In genomic region chr2:205706769-205707375, GRCh38 we compare ENCODE assay signal across 8 cellular contexts. TPM values are rescaled to one million over a fixed set of nuclear protein-coding genes. Genes with fewer than 3 reads are reported as not detected.
A peak's percentile ranks its signal among the peaks of the same experiment; 100 is the strongest.
DNase-seq lines count a peak whose midpoint lies in the region; ATAC-seq and TF ChIP-seq lines count a peak whose summit lies in the region.

No MANE protein-coding gene starts in this region.

- DNase-seq in NCI-H2171 treated with DMSO at 0.1 percent for 48 hours (lab: John Stamatoyannopoulos, UW) (peak; percentile 23), NCI-H2171 (lab: John Stamatoyannopoulos, UW) (no peak), Karpas-422 (peak; percentile 91), fibroblast of the aortic adventitia (ENCODE audit: low read depth) (peak; percentile 75), trophoblast cell (peak; percentile 39), LoVo (ENCODE audit: low spot score) (no peak)
- DNase-seq in activated CD4-positive, alpha-beta T cell treated with anti-CD3 and anti-CD28 coated beads for 4 hours, result peak; percentile 18 to 35

- H3K14ac ChIP-seq in trophoblast cell (ENCODE audit: low read length), result no peak overlapping the region

- no peaks in the 10 kb centered on the region for H3K9me3 ChIP-seq in Karpas-422 (ENCODE audit: low read length)
- no peaks in the 10 kb centered on the region for H3K9me3 ChIP-seq in trophoblast cell (ENCODE audit: insufficient read depth, low read depth, low read length)

- peak overlapping the region; percentile 63 for H3K4me2 ChIP-seq in Karpas-422 (ENCODE audit: low read depth, low read length, poor library complexity, severe bottlenecking)
- no peak overlapping the region for H3K4me2 ChIP-seq in trophoblast cell (ENCODE audit: low read length)

- no peaks in the 10 kb centered on the region for H3K79me2 ChIP-seq in Karpas-422 (ENCODE audit: low read length)
- H3K79me2 ChIP-seq in trophoblast cell (ENCODE audit: control insufficient read depth, insufficient read depth, low read length, poor library complexity), result no peaks in the 10 kb centered on the region

- H2BK5ac ChIP-seq in trophoblast cell (ENCODE audit: low read depth, low read length, poor library complexity), result no peak overlapping the region

- H3K18ac ChIP-seq in trophoblast cell (ENCODE audit: low read length), result peak overlapping the region; percentile 14

- no peak overlapping the region for H2AK5ac ChIP-seq in trophoblast cell (ENCODE audit: low read length)

- H4K20me1 ChIP-seq in Karpas-422 (ENCODE audit: insufficient read depth, low read depth, low read length), result no peaks in the 10 kb centered on the region

- H3K9ac ChIP-seq in Karpas-422 (ENCODE audit: low read length) (peak overlapping the region; percentile 59), trophoblast cell (ENCODE audit: low read length) (no peak overlapping the region)

- no peak overlapping the region for H3K4ac ChIP-seq in trophoblast cell (ENCODE audit: low read depth, low read length)

- ATAC-seq in GM21717 (IDR thresholded peaks at IDR 0.05; ENCODE audit: unreplicated experiment), result peak; percentile 97

- peaks cover 22% of the 10 kb centered on the region for H3K4me1 ChIP-seq in Karpas-422 (ENCODE audit: low read length)
- H3K4me1 ChIP-seq in trophoblast cell (ENCODE audit: control insufficient read depth in 1 of 2, insufficient read depth in 2 of 2, low read length in 2 of 2), result peaks cover 3 to 30% of the 10 kb centered on the region in 2 experiments

- H3K4me3 ChIP-seq in Karpas-422 (ENCODE audit: low read length) (0 out of 2 replicates have a peak overlapping the region, but pooled peaks have one; percentile 24), fibroblast of the aortic adventitia (ENCODE audit: low read depth, low read length) (no peak overlapping the region), trophoblast cell (ENCODE audit: low read depth, low read length) (no peak overlapping the region)

- H2BK12ac ChIP-seq in trophoblast cell (ENCODE audit: low read length), result no peak overlapping the region

- H3K27me3 ChIP-seq in Karpas-422 (ENCODE audit: low read length) (no peaks in the 10 kb centered on the region), trophoblast cell (ENCODE audit: insufficient read depth, low read length) (no peaks in the 10 kb centered on the region)

- H2BK120ac ChIP-seq in trophoblast cell (ENCODE audit: insufficient read depth, low read length, poor library complexity), result no peak overlapping the region

- no peak for TF ChIP-seq CTCF in fibroblast of the aortic adventitia (IDR thresholded peaks at IDR 0.05; ENCODE audit: insufficient read depth, low read length)

- no peak overlapping the region for H3K23ac ChIP-seq in trophoblast cell (ENCODE audit: low read length)

- H3K36me3 ChIP-seq in Karpas-422 (ENCODE audit: insufficient read depth, low read length) (no peaks in the 10 kb centered on the region), trophoblast cell (ENCODE audit: control insufficient read depth in 1 of 2, insufficient read depth in 2 of 2, low read length in 2 of 2) (peaks cover 0 to 2% of the 10 kb centered on the region in 2 experiments)

- H4K12ac ChIP-seq in trophoblast cell (ENCODE audit: low read depth, low read length), result no peak overlapping the region

- no CpG with 5 or more reads among the region's 10 CpGs for WGBS in trophoblast cell (ENCODE audit: extremely low coverage, insufficient coverage, insufficient read length)

- no peaks in the 10 kb centered on the region for H3K9me2 ChIP-seq in Karpas-422 (replicated peaks; ENCODE audit: insufficient read depth, low read length)

- H2AFZ ChIP-seq in Karpas-422 (ENCODE audit: low read length) (peak overlapping the region; percentile 93), trophoblast cell (ENCODE audit: insufficient read depth, low read length, poor library complexity) (no peak overlapping the region)

- peaks cover 3% of the 10 kb centered on the region for H3K79me1 ChIP-seq in trophoblast cell (ENCODE audit: low read length)

- peak overlapping the region; percentile 92 for H3K27ac ChIP-seq in Karpas-422 (ENCODE audit: low read length)
- H3K27ac ChIP-seq in trophoblast cell (ENCODE audit: low read depth, low read length), result no peak overlapping the region

- H4K91ac ChIP-seq in trophoblast cell (ENCODE audit: low read depth, low read length), result no peak overlapping the region

- no peak overlapping the region for H4K8ac ChIP-seq in trophoblast cell (ENCODE audit: low read depth, low read length)

RNA-seq across cellular contexts. Expression of gene NRP2, which starts 24.6 kb away (rescaled TPM):
- total RNA-seq in Karpas-422 (2014; rRNA removed; shearing (Covaris generic); ENCODE audit: low replicate concordance), result 4.4 and 7.2 TPM in 2 replicates
- 11.2 and 12.6 TPM in 2 replicates for total RNA-seq in fibroblast of the aortic adventitia (ENCODE audit: low replicate concordance)
- 51.2 and 55.2 TPM in 2 replicates for polyA plus RNA-seq in trophoblast cell (2013)

Comparison
In these comparisons a context has a peak if more than half of its experiments do, and no peak if none do; other contexts are left out.
1. DNase-seq: peak in NCI-H2171 treated with DMSO at 0.1 percent for 48 hours (single experiment), Karpas-422 (single experiment), activated CD4-positive, alpha-beta T cell treated with anti-CD3 and anti-CD28 coated beads for 4 hours (2 of 2), fibroblast of the aortic adventitia (single experiment) and trophoblast cell (2 of 2); none in NCI-H2171 (single experiment) and LoVo (single experiment).